21 cellular contexts compared by ENCODE assay signal in the genomic region with DNA sequence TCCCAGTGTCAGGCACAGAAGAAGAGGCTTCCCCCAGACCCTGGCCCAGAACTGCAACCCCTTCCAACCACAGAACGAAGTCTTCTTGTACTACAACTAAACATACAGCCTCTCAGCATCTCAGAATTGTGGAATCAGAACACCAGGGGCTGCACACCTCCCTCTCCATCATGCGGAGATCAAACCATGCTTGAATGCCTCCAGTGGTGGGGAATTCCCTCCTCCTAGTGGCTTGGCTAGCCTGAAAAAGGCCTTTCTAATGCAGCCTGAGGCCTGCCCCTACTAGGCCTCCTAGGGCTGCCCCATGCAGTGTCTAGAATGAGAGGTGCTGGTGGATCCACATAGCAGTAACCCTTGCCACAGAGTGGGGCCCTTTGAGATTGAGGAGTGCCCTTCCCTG.
A peak's percentile ranks its signal among the peaks of the same experiment; 100 is the strongest.
DNase-seq lines count a peak whose midpoint lies in the region; ATAC-seq, FAIRE-seq and TF ChIP-seq lines count a peak whose summit lies in the region.
"Had no signal": no experiment of that assay in that cellular context is flagged by ENCODE, and none has a peak within 500 bp of the region (broad histone marks: within the 10 kb centered on the region; RNA-seq: fewer than 3 reads in every experiment).

No MANE protein-coding gene starts in this region.

- no peak overlapping the region for H2AFZ ChIP-seq in astrocyte (ENCODE audit: low read depth, low read length)

- no peak overlapping the region for H3K9ac ChIP-seq in astrocyte (ENCODE audit: low read length)
- H3K9ac ChIP-seq: BLaER1 had no signal

- no peak for TF ChIP-seq CTCF in HEK293 (tag by site-specific recombination; IDR thresholded peaks at IDR 0.05)
- TF ChIP-seq CTCF in astrocyte (IDR thresholded peaks at IDR 0.05; ENCODE audit: insufficient read depth, low read depth, low read length), result no peak
- no peak for TF ChIP-seq CTCF in neural crest cell (conservative IDR thresholded peaks at IDR 0.05)

- ATAC-seq in SK-N-SH treated with all-trans-retinoic acid at 6 μM for 48 hours, result no peak
- no peak for ATAC-seq in activated naive CD8-positive, alpha-beta T cell treated with anti-CD3 and anti-CD28 coated beads, Interleukin-2, amount 50 U/mL, for 24 hours
- ATAC-seq: CD8-positive, alpha-beta T cell had no signal

- H4K20me1 ChIP-seq in astrocyte (ENCODE audit: insufficient read depth, low read length), result peaks cover 7% of the 10 kb centered on the region

- H3K27me3 ChIP-seq in astrocyte (ENCODE audit: insufficient read depth, low read length), result peaks cover 3% of the 10 kb centered on the region
- H3K27me3 ChIP-seq: BLaER1 had no signal

- H3K9me3 ChIP-seq in HEK293 (ENCODE audit: control insufficient read depth, insufficient read depth, low read depth, low read length) (no peaks in the 10 kb centered on the region), astrocyte (ENCODE audit: insufficient read depth, low read depth, low read length) (peaks cover 8% of the 10 kb centered on the region)
- H3K9me3 ChIP-seq: HAP-1 had no signal

- H3K4me1 ChIP-seq in HEK293 (ENCODE audit: control insufficient read depth, insufficient read depth, low read length) (no peaks in the 10 kb centered on the region), astrocyte (ENCODE audit: insufficient read depth, low read length) (peaks cover 16% of the 10 kb centered on the region)
- H3K4me1 ChIP-seq: Caco-2, HAP-1 had no signal

- H3K36me3 ChIP-seq in HEK293 (ENCODE audit: control insufficient read depth in 2 of 2, insufficient read depth in 1 of 2, low read length in 2 of 2) (no peaks in the 10 kb centered on the region), astrocyte (ENCODE audit: insufficient read depth, low read length) (no peaks in the 10 kb centered on the region)
- H3K36me3 ChIP-seq: BLaER1, HAP-1 had no signal

- CTCF ChIA-PET in HEK293 (lab: Yijun Ruan, JAX), result no interaction called here

- H3K4me3 Mint-ChIP-seq in astrocyte (ENCODE audit: unreplicated experiment), result peak overlapping the region; percentile 12
- no peak overlapping the region for H3K4me3 Mint-ChIP-seq in neural crest cell
- no peak overlapping the region for H3K4me3 Mint-ChIP-seq in activated naive CD8-positive, alpha-beta T cell treated with anti-CD3 and anti-CD28 coated beads, Interleukin-2, amount 50 U/mL, for 24 hours
- H3K4me3 Mint-ChIP-seq: B cell; CD4-positive, CD25-positive, alpha-beta regulatory T cell; CD8-positive, alpha-beta T cell had no signal

- POLR2A ChIA-PET in HEK293 (lab: Yijun Ruan, JAX), result no interaction called here

- no peak overlapping the region for H3K4me2 ChIP-seq in astrocyte (ENCODE audit: low read length)
- H3K4me2 ChIP-seq: BLaER1 had no signal

- FAIRE-seq in astrocyte (lab: Jason Lieb, UNC), result no peak
- FAIRE-seq: GM12891, GM18507, H54 had no signal

- peaks cover 5% of the 10 kb centered on the region for H3K9me3 Mint-ChIP-seq in astrocyte (ENCODE audit: unreplicated experiment)
- H3K9me3 Mint-ChIP-seq in neural crest cell, result peaks cover 5% of the 10 kb centered on the region
- peaks cover 6% of the 10 kb centered on the region for H3K9me3 Mint-ChIP-seq in activated naive CD8-positive, alpha-beta T cell treated with anti-CD3 and anti-CD28 coated beads, Interleukin-2, amount 50 U/mL, for 24 hours
- H3K9me3 Mint-ChIP-seq: CD4-positive, CD25-positive, alpha-beta regulatory T cell had no signal

- H3K27ac ChIP-seq in HEK293 (ENCODE audit: extremely low read depth, low read depth, low read length) (no peak overlapping the region), astrocyte (ENCODE audit: low read depth, low read length) (no peak overlapping the region)
- H3K27ac ChIP-seq: BLaER1, C4-2B had no signal

- H3K27me3 Mint-ChIP-seq in astrocyte (ENCODE audit: low read depth, unreplicated experiment) (peaks cover 52% of the 10 kb centered on the region), neural crest cell (ENCODE audit: low read depth) (no peaks in the 10 kb centered on the region)
- H3K27me3 Mint-ChIP-seq in activated naive CD8-positive, alpha-beta T cell treated with anti-CD3 and anti-CD28 coated beads, Interleukin-2, amount 50 U/mL, for 24 hours, result peaks cover 2% of the 10 kb centered on the region
- H3K27me3 Mint-ChIP-seq: CD4-positive, CD25-positive, alpha-beta regulatory T cell had no signal

- H3K36me3 Mint-ChIP-seq in astrocyte (ENCODE audit: low read depth, unreplicated experiment), result peaks cover 1% of the 10 kb centered on the region
- no peaks in the 10 kb centered on the region for H3K36me3 Mint-ChIP-seq in neural crest cell (ENCODE audit: low read depth)
- no peaks in the 10 kb centered on the region for H3K36me3 Mint-ChIP-seq in activated naive CD8-positive, alpha-beta T cell treated with anti-CD3 and anti-CD28 coated beads, Interleukin-2, amount 50 U/mL, for 24 hours (ENCODE audit: low read depth)
- H3K36me3 Mint-ChIP-seq: CD4-positive, CD25-positive, alpha-beta regulatory T cell; CD8-positive, alpha-beta T cell had no signal

- H3K27ac Mint-ChIP-seq in astrocyte (ENCODE audit: unreplicated experiment) (no peak overlapping the region), neural crest cell (ENCODE audit: unreplicated experiment) (peak overlapping the region; percentile 57)
- H3K27ac Mint-ChIP-seq in activated naive CD8-positive, alpha-beta T cell treated with anti-CD3 and anti-CD28 coated beads, Interleukin-2, amount 50 U/mL, for 24 hours, result no peak overlapping the region
- H3K27ac Mint-ChIP-seq: B cell; CD4-positive, CD25-positive, alpha-beta regulatory T cell; CD8-positive, alpha-beta T cell had no signal

- H3K4me1 Mint-ChIP-seq in astrocyte (ENCODE audit: low read depth, unreplicated experiment) (no peaks in the 10 kb centered on the region), neural crest cell (peaks cover 3% of the 10 kb centered on the region)
- no peaks in the 10 kb centered on the region for H3K4me1 Mint-ChIP-seq in activated naive CD8-positive, alpha-beta T cell treated with anti-CD3 and anti-CD28 coated beads, Interleukin-2, amount 50 U/mL, for 24 hours
- H3K4me1 Mint-ChIP-seq: CD4-positive, CD25-positive, alpha-beta regulatory T cell had no signal

- H3K4me3 ChIP-seq in HEK293 (ENCODE audit: low read depth, low read length), result no peak overlapping the region
- no peak overlapping the region for H3K4me3 ChIP-seq in astrocyte (ENCODE audit: insufficient read depth, low read depth, low read length)
- H3K4me3 ChIP-seq: BLaER1, HAP-1 had no signal

- no peaks in the 10 kb centered on the region for H3K79me2 ChIP-seq in astrocyte (ENCODE audit: insufficient read depth, low read length)

- no peak for DNase-seq in astrocyte (ENCODE audit: low read depth)
- DNase-seq in neural crest cell (ENCODE audit: low read depth, low spot score), result no peak
- DNase-seq in nucleus accumbens (lab: John Stamatoyannopoulos, UW), result no peak
- no peak for DNase-seq in activated naive CD4-positive, alpha-beta T cell (lab: John Stamatoyannopoulos, UW)
- no peak for DNase-seq in activated naive CD8-positive, alpha-beta T cell treated with anti-CD3 and anti-CD28 coated beads, Interleukin-2, amount 50 U/mL, for 24 hours
- DNase-seq: Caco-2; CD4-positive, CD25-positive, alpha-beta regulatory T cell; CD8-positive, alpha-beta T cell; DMS53; DMS79 treated with DMSO at 0.1 percent for 48 hours; GF-D8; GOT3 had no signal

TF ChIP-seq in HEK293, 187 proteins besides CTCF, POLR2A, EP300 and RAD21 (continues in another document):
- TF ChIP-seq, protein P1, sequence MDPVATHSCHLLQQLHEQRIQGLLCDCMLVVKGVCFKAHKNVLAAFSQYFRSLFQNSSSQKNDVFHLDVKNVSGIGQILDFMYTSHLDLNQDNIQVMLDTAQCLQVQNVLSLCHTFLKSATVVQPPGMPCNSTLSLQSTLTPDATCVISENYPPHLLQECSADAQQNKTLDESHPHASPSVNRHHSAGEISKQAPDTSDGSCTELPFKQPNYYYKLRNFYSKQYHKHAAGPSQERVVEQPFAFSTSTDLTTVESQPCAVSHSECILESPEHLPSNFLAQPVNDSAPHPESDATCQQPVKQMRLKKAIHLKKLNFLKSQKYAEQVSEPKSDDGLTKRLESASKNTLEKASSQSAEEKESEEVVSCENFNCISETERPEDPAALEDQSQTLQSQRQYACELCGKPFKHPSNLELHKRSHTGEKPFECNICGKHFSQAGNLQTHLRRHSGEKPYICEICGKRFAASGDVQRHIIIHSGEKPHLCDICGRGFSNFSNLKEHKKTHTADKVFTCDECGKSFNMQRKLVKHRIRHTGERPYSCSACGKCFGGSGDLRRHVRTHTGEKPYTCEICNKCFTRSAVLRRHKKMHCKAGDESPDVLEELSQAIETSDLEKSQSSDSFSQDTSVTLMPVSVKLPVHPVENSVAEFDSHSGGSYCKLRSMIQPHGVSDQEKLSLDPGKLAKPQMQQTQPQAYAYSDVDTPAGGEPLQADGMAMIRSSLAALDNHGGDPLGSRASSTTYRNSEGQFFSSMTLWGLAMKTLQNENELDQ (tag by site-specific recombination; IDR thresholded peaks at IDR 0.05; ENCODE audit: low read depth), result no peak
- TF ChIP-seq TRIM28 (IDR thresholded peaks at IDR 0.05; ENCODE audit: borderline replicate concordance, low read length), result peak; percentile 56; the same call in 1 of the 2 replicates
- TF ChIP-seq ZNF558 (tag by site-specific recombination; IDR thresholded peaks at IDR 0.05), result no peak

TF ChIP-seq in SK-N-SH treated with all-trans-retinoic acid at 6 μM for 48 hours, 23 proteins besides CTCF, POLR2A, EP300 and RAD21:
- no peak for TF ChIP-seq OSR1 (CRISPR knock-in tag; IDR thresholded peaks at IDR 0.05)
